Comparison of ENCODE assay signal across 27 cellular contexts in genomic region chr2:223383315-223383714, GRCh38.
DNase-seq lines count a peak whose midpoint lies in the region; ATAC-seq and TF ChIP-seq lines count a peak whose summit lies in the region.
"Had no signal": no experiment of that assay in that cellular context is flagged by ENCODE, and none has a peak within 500 bp of the region (broad histone marks: within the 10 kb centered on the region; RNA-seq: fewer than 3 reads in every experiment).

No MANE protein-coding gene starts in this region.

- no peaks in the 10 kb centered on the region for H3K9me3 Mint-ChIP-seq in stimulated activated naive CD8-positive, alpha-beta T cell treated with anti-CD3 and anti-CD28 coated beads, Interleukin-15, amount 100 ng/mL, for 72 hours
- H3K9me3 Mint-ChIP-seq: activated naive CD8-positive, alpha-beta T cell treated with anti-CD3 and anti-CD28 coated beads, Interleukin-2, amount 50 U/mL, for 24 hours; GM23338 had no signal

- in situ Hi-C loops in astrocyte of the cerebellum (cut with HindIII; ENCODE audit: low sequenced_read_pairs), result no loop called here

- no peaks in the 10 kb centered on the region for H3K4me1 Mint-ChIP-seq in stimulated activated naive CD8-positive, alpha-beta T cell treated with anti-CD3 and anti-CD28 coated beads, Interleukin-15, amount 100 ng/mL, for 72 hours
- H3K4me1 Mint-ChIP-seq: activated naive CD8-positive, alpha-beta T cell treated with anti-CD3 and anti-CD28 coated beads, Interleukin-2, amount 50 U/mL, for 24 hours; CD14-positive monocyte; naive B cell had no signal

- ATAC-seq in stimulated activated naive CD8-positive, alpha-beta T cell treated with anti-CD3 and anti-CD28 coated beads, Interleukin-15, amount 100 ng/mL, for 72 hours, result no peak
- ATAC-seq: activated CD8-positive, alpha-beta T cell treated with anti-CD3 and anti-CD28 coated beads, Interleukin-2, amount 10 ng/mL, durations not matched to agents 7 days and 5 days; activated naive CD8-positive, alpha-beta T cell treated with anti-CD3 and anti-CD28 coated beads, Interleukin-2, amount 50 U/mL, for 24 hours; GM23338 had no signal

- TF ChIP-seq CTCF in astrocyte of the cerebellum (IDR thresholded peaks at IDR 0.05; ENCODE audit: low read depth, low read length, missing control alignments), result no peak

- DNase-seq in AG20443 (ENCODE audit: low spot score), result peak; percentile 61
- DNase-seq in HS-5 (ENCODE audit: low read depth), result peak; percentile 79
- DNase-seq in astrocyte of the cerebellum (ENCODE audit: low read depth), result peak; percentile 15
- peak; percentile 61 for DNase-seq in myocyte (ENCODE audit: low read depth)
- no peak for DNase-seq in T-helper 2 cell
- no peak for DNase-seq in DMS153 (lab: John Stamatoyannopoulos, UW)
- DNase-seq in stimulated activated naive CD8-positive, alpha-beta T cell treated with anti-CD3 and anti-CD28 coated beads, Interleukin-15, amount 100 ng/mL, for 72 hours, result no peak
- DNase-seq in middle frontal gyrus (ENCODE audit: extremely low spot score, low spot score), result no peak
- DNase-seq: activated CD4-positive, alpha-beta T cell treated with anti-CD3 and anti-CD28 coated beads for 1 hour; activated CD8-positive, alpha-beta T cell treated with anti-CD3 and anti-CD28 coated beads, Interleukin-2, amount 10 ng/mL, durations not matched to agents 7 days and 5 days; activated gamma-delta T cell; activated naive CD8-positive, alpha-beta T cell treated with anti-CD3 and anti-CD28 coated beads, Interleukin-2, amount 50 U/mL, for 24 hours; activated T-cell treated with anti-CD3 and anti-CD28 coated beads, Interleukin-2, amount 50 U/mL, for 1 hour; cortex of kidney; Karpas-422; naive B cell; NCI-H1048; NCI-H187; NCI-H2171 treated with DMSO at 0.1 percent for 48 hours; NCI-H526; Peyer's patch; stimulated activated CD4-positive, alpha-beta T cell treated with anti-CD3 and anti-CD28 coated beads, Interleukin-1b, Interleukin-23, amount 100 ng/mL, for 48 hours; T-helper 1 cell had no signal

- H3K27ac Mint-ChIP-seq in stimulated activated naive CD8-positive, alpha-beta T cell treated with anti-CD3 and anti-CD28 coated beads, Interleukin-15, amount 100 ng/mL, for 72 hours, result no peak overlapping the region
- H3K27ac Mint-ChIP-seq: activated CD8-positive, alpha-beta T cell treated with anti-CD3 and anti-CD28 coated beads, Interleukin-2, amount 10 ng/mL, durations not matched to agents 7 days and 5 days; activated naive CD8-positive, alpha-beta T cell treated with anti-CD3 and anti-CD28 coated beads, Interleukin-2, amount 50 U/mL, for 24 hours; CD14-positive monocyte; GM23338; naive B cell had no signal

- H3K27me3 Mint-ChIP-seq in stimulated activated naive CD8-positive, alpha-beta T cell treated with anti-CD3 and anti-CD28 coated beads, Interleukin-15, amount 100 ng/mL, for 72 hours, result no peaks in the 10 kb centered on the region
- H3K27me3 Mint-ChIP-seq: activated naive CD8-positive, alpha-beta T cell treated with anti-CD3 and anti-CD28 coated beads, Interleukin-2, amount 50 U/mL, for 24 hours; naive B cell had no signal

- no peak overlapping the region for H3K4me3 Mint-ChIP-seq in stimulated activated naive CD8-positive, alpha-beta T cell treated with anti-CD3 and anti-CD28 coated beads, Interleukin-15, amount 100 ng/mL, for 72 hours
- H3K4me3 Mint-ChIP-seq: activated CD8-positive, alpha-beta T cell treated with anti-CD3 and anti-CD28 coated beads, Interleukin-2, amount 10 ng/mL, durations not matched to agents 7 days and 5 days; activated naive CD8-positive, alpha-beta T cell treated with anti-CD3 and anti-CD28 coated beads, Interleukin-2, amount 50 U/mL, for 24 hours; CD14-positive monocyte; GM23338; naive B cell had no signal

- H3K4me3 ChIP-seq in astrocyte of the cerebellum (ENCODE audit: low read depth, low read length), result no peak overlapping the region
- H3K4me3 ChIP-seq: cardiac muscle cell, GM23338, Peyer's patch, skin epidermis had no signal

Comparison
In these comparisons a context has a peak if more than half of its experiments do, and no peak if none do; other contexts are left out.
1. DNase-seq: peak in AG20443 (single experiment), HS-5 (single experiment), astrocyte of the cerebellum (single experiment) and myocyte (single experiment); none in T-helper 2 cell (0 of 5), DMS153 (single experiment), stimulated activated naive CD8-positive, alpha-beta T cell treated with anti-CD3 and anti-CD28 coated beads, Interleukin-15, amount 100 ng/mL, for 72 hours (0 of 2) and middle frontal gyrus (single experiment).